Comparison of ENCODE assay signal across 8 cellular contexts in genomic region chr1:236685917-236686814, GRCh38. TPM values are rescaled to one million over a fixed set of nuclear protein-coding genes. Genes with fewer than 3 reads are reported as not detected.
DNase-seq lines count a peak whose midpoint lies in the region; ATAC-seq, FAIRE-seq and TF ChIP-seq lines count a peak whose summit lies in the region.

Gene ACTN2, plus strand, starts transcription at chr1:236686499. Its CDS starts 175 bp downstream, at chr1:236686674.

- TF ChIP-seq EP300 in HepG2 (IDR thresholded peaks at IDR 0.05; ENCODE audit: low read depth in 2 of 2, low read length in 2 of 2), result no peak
- TF ChIP-seq EP300 in HepG2 (CRISPR knock-in tag; IDR thresholded peaks at IDR 0.05; ENCODE audit: borderline replicate concordance), result no peak
- TF ChIP-seq EP300 in K562 (IDR thresholded peaks at IDR 0.05; ENCODE audit: low read length), result no peak

- FAIRE-seq in HepG2 (lab: Jason Lieb, UNC) (no peak), K562 (lab: Jason Lieb, UNC) (no peak)

- in situ Hi-C loops in HepG2 (cut with HindIII; ENCODE audit: extremely low pct_ligation_motif_present, low pct_unique_long_range_greater_than_20kb) (no loop called here), K562 (cut with MboI) (no loop called here)

- H3K27me3 Mint-ChIP-seq in T-helper 2 cell treated with Interferon-gamma antibody and Interleukin-4, amounts not matched to agents 5 μg/mL and 100 μg/mL, for 36 hours (ENCODE audit: low read depth), result peaks cover 55% of the 10 kb centered on the region

- no peak for TF ChIP-seq POLR2A in HepG2 (IDR thresholded peaks at IDR 0.05; ENCODE audit: insufficient read depth in 1 of 2, low read depth in 2 of 2, low read length in 2 of 2)
- no peak for TF ChIP-seq POLR2A in K562 (conservative IDR thresholded peaks at IDR 0.05)

- BruUV-seq in HepG2 (replicated peaks; lab: Mats Ljungman, UMichigan) (no TSS peak), K562 (replicated peaks; lab: Mats Ljungman, UMichigan) (no TSS peak)

- H3K36me3 ChIP-seq in liver (ENCODE audit: control insufficient read depth in 4 of 4, insufficient read depth in 3 of 4, low read depth in 1 of 4, low read length in 3 of 4) (no peaks in the 10 kb centered on the region), HepG2 (replicated peaks in 1 of 2; ENCODE audit: control insufficient read depth in 1 of 2, insufficient read depth in 2 of 2, low read length in 2 of 2) (no peaks in the 10 kb centered on the region), K562 (ENCODE audit: control insufficient read depth, insufficient read depth, low read length) (no peaks in the 10 kb centered on the region)

- ATAC-seq in HepG2, result no peak
- ATAC-seq in HG03460 (IDR thresholded peaks at IDR 0.05; ENCODE audit: unreplicated experiment), result peak; percentile 79
- ATAC-seq in K562, result peak; percentile 98

- CTCF ChIA-PET in HepG2 (lab: Yijun Ruan, JAX; ENCODE audit: low intra/inter-chr PET ratio, low total read pairs) (no interaction called here), K562 (lab: Yijun Ruan, JAX; ENCODE audit: low intra/inter-chr PET ratio) (no interaction called here)

- no peaks in the 10 kb centered on the region for H3K9me1 ChIP-seq in K562 (ENCODE audit: control insufficient read depth, insufficient read depth, low read length)

- H3K79me2 ChIP-seq in HepG2 (ENCODE audit: insufficient read depth, low read length) (no peaks in the 10 kb centered on the region), K562 (ENCODE audit: control insufficient read depth, insufficient read depth, low read length) (no peaks in the 10 kb centered on the region)

- peak within 1 kb of the TSS; percentile 71 for H3K4me3 Mint-ChIP-seq in T-helper 2 cell treated with Interferon-gamma antibody and Interleukin-4, amounts not matched to agents 5 μg/mL and 100 μg/mL, for 36 hours

- no peaks in the 10 kb centered on the region for H3K9me3 Mint-ChIP-seq in T-helper 2 cell treated with Interferon-gamma antibody and Interleukin-4, amounts not matched to agents 5 μg/mL and 100 μg/mL, for 36 hours

- POLR2A ChIA-PET in HepG2 (lab: Yijun Ruan, JAX), result no interaction called here
- POLR2A ChIA-PET in K562 (lab: Yijun Ruan, JAX), result interaction anchor here (0.8 kb wide), 1 partner anchor 10 kb away, joined by 3 read pairs; no protein-coding TSS in a partner anchor

- H3K9ac ChIP-seq in liver (ENCODE audit: low read depth in 1 of 2, low read length in 2 of 2) (no peak within 1 kb of the TSS), HepG2 (ENCODE audit: insufficient read depth, low read depth, low read length) (no peak within 1 kb of the TSS), K562 (ENCODE audit: insufficient read depth in 1 of 2, low read depth in 2 of 2, low read length in 2 of 2) (peak within 1 kb of the TSS; percentile 24 to 86)

- H3K4me3 ChIP-seq in liver (ENCODE audit: low read depth in 1 of 3, low read length in 3 of 3) (peak within 1 kb of the TSS in 2 of 3 donors; percentile 14 to 55), HepG2 (replicated peaks in 1 of 3; ENCODE audit: insufficient read depth in 1 of 3, low read depth in 2 of 3, low read length in 3 of 3) (no peak within 1 kb of the TSS), K562 (peak within 1 kb of the TSS; percentile 43)

- H2AFZ ChIP-seq in HepG2 (ENCODE audit: low read length) (no peak within 1 kb of the TSS), K562 (ENCODE audit: low read depth, low read length) (peak within 1 kb of the TSS; percentile 86)

- TF ChIP-seq RAD21 in liver (IDR thresholded peaks at IDR 0.05) (no peak), HepG2 (CRISPR knock-in tag; IDR thresholded peaks at IDR 0.05) (no peak), K562 (CRISPR knock-in tag; conservative IDR thresholded peaks at IDR 0.05 in 1 of 2, IDR thresholded peaks at IDR 0.05 in 1 of 2) (no peak)

- H3K27me3 ChIP-seq in liver (ENCODE audit: control insufficient read depth in 4 of 4, insufficient read depth in 4 of 4, low read length in 3 of 4) (peaks cover 0 to 12% (median 5%) of the 10 kb centered on the region in 4 donors), HepG2 (ENCODE audit: control insufficient read depth in 1 of 2, insufficient read depth in 2 of 2, low read length in 2 of 2) (peaks cover 0 to 19% of the 10 kb centered on the region in 2 experiments; a peak in 2 of 5 replicates), K562 (ENCODE audit: control insufficient read depth in 2 of 2, insufficient read depth in 2 of 2, low read length in 2 of 2) (peaks cover 13 to 17% of the 10 kb centered on the region in 2 experiments)

- DNase-seq in HepG2 (ENCODE audit: low spot score) (no peak), K562 (ENCODE audit: extremely low read depth in 1 of 4, low spot score in 3 of 4) (peak; percentile 84 to 98 (median 94)), iPS-NIHi7 (ENCODE audit: extremely low spot score) (peak; percentile 85), NCI-H128 (lab: John Stamatoyannopoulos, UW; ENCODE audit: unreplicated experiment) (no peak)
- peak; percentile 30 for DNase-seq in T-helper 2 cell treated with Interferon-gamma antibody and Interleukin-4, amounts not matched to agents 5 μg/mL and 100 μg/mL, for 36 hours (ENCODE audit: low spot score)
- DNase-seq in stimulated activated CD4-positive, alpha-beta T cell treated with anti-CD3 and anti-CD28 coated beads, Interleukin-12 subunit alpha, Interleukin-12 subunit beta, amount 100 ng/mL, for 4 hours, result peak; percentile 54

- no peak within 1 kb of the TSS for H3K4me2 ChIP-seq in HepG2 (ENCODE audit: low read depth, low read length)
- peak within 1 kb of the TSS; percentile 71 for H3K4me2 ChIP-seq in K562 (ENCODE audit: insufficient read depth, low read length)

- no peak for TF ChIP-seq CTCF in liver (IDR thresholded peaks at IDR 0.05; ENCODE audit: low read depth, low read length, missing input control)
- no peak for TF ChIP-seq CTCF in HepG2 (CRISPR knock-in tag; IDR thresholded peaks at IDR 0.05)
- no peak for TF ChIP-seq CTCF in K562 (IDR thresholded peaks at IDR 0.05 in 2 of 3, conservative IDR thresholded peaks at IDR 0.05 in 1 of 3; ENCODE audit: insufficient read depth in 2 of 3, low read depth in 1 of 3, low read length in 3 of 3)

- H3K36me3 Mint-ChIP-seq in T-helper 2 cell treated with Interferon-gamma antibody and Interleukin-4, amounts not matched to agents 5 μg/mL and 100 μg/mL, for 36 hours (ENCODE audit: low read depth), result no peaks in the 10 kb centered on the region

- peaks cover 0 to 3% (median 0%) of the 10 kb centered on the region in 4 donors for H3K9me3 ChIP-seq in liver (ENCODE audit: control insufficient read depth in 4 of 4, low read length in 3 of 4)
- no peaks in the 10 kb centered on the region for H3K9me3 ChIP-seq in HepG2 (ENCODE audit: low read length)
- no peaks in the 10 kb centered on the region for H3K9me3 ChIP-seq in K562 (replicated peaks; ENCODE audit: control insufficient read depth, insufficient read depth, low read depth, low read length)

- H4K20me1 ChIP-seq in HepG2 (ENCODE audit: insufficient read depth, low read length), result no peaks in the 10 kb centered on the region
- no peaks in the 10 kb centered on the region for H4K20me1 ChIP-seq in K562 (replicated peaks; ENCODE audit: control insufficient read depth, insufficient read depth, low read length)

- no peak within 1 kb of the TSS for H3K27ac Mint-ChIP-seq in T-helper 2 cell treated with Interferon-gamma antibody and Interleukin-4, amounts not matched to agents 5 μg/mL and 100 μg/mL, for 36 hours

- intact Hi-C loops in HepG2 (cut with micrococcal nuclease; ENCODE audit: unreplicated experiment), result no loop called here
- intact Hi-C loops in K562 (cut with micrococcal nuclease), result no loop called here

- H3K27ac ChIP-seq in liver (ENCODE audit: low read depth in 1 of 2, low read length in 2 of 2) (no peak within 1 kb of the TSS), HepG2 (ENCODE audit: extremely low read length, insufficient read depth, low read length) (no peak within 1 kb of the TSS), K562 (ENCODE audit: extremely low read depth, low read depth, low read length) (no peak within 1 kb of the TSS)

- H3K4me1 ChIP-seq in liver (ENCODE audit: control insufficient read depth in 4 of 4, insufficient read depth in 4 of 4, low read length in 3 of 4) (peaks cover 0 to 9% (median 5%) of the 10 kb centered on the region in 4 donors), HepG2 (ENCODE audit: insufficient read depth, low read length) (no peaks in the 10 kb centered on the region), K562 (replicated peaks in 1 of 2; ENCODE audit: control insufficient read depth in 2 of 2, insufficient read depth in 2 of 2, low read length in 2 of 2) (peaks cover 11 to 12% of the 10 kb centered on the region in 2 experiments)

- WGBS in liver, result 10% methylated on average over 93 of the region's 93 CpGs
- 68% methylated on average over 40 of the region's 93 CpGs for WGBS in HepG2 (ENCODE audit: low lambda C conversion rate)
- WGBS in K562 (ENCODE audit: insufficient coverage, low coverage, missing lambda C conversion rate), result 8% methylated on average over 36 of the region's 93 CpGs

- peaks cover 9% of the 10 kb centered on the region for H3K4me1 Mint-ChIP-seq in T-helper 2 cell treated with Interferon-gamma antibody and Interleukin-4, amounts not matched to agents 5 μg/mL and 100 μg/mL, for 36 hours (ENCODE audit: low read depth)

RNA-seq across cellular contexts. Expression of gene ACTN2, which starts in this region (rescaled TPM):
- total RNA-seq in liver (under 1 TPM; 0.08 to 0.19 TPM), HepG2 (2016; rRNA removed; fragmentation: Illumina TruSeq; extraction: Trizol) (0.04 and 0.25 TPM in 2 replicates), K562 (2014; rRNA removed) (0.27 and 0.37 TPM in 2 replicates), K562 (2014; rRNA removed; fragmentation: Illumina TruSeq; extraction: Trizol) (0.32 and 0.40 TPM in 2 replicates), K562 (2015; rRNA removed; fragmentation: Illumina TruSeq; extraction: Trizol) (0.34 and 0.94 TPM in 2 replicates), K562 (2021) (0.31 and 0.93 TPM in 2 replicates)
- polyA plus RNA-seq in liver (under 1 TPM; 0.10 to 0.81 TPM), HepG2 (2011; rRNA removed) (0.05 and 0.13 TPM in 2 replicates), K562 (2011; rRNA removed) (0.42 TPM in 2 replicates), K562 (2014; fragmentation: Illumina TruSeq; extraction: Trizol) (0.54 and 0.90 TPM in 2 replicates), K562 (2014; fragmentation: Nextera tagmentation; extraction: Ambion mirVana) (under 1 TPM; 0.18 to 0.20 TPM), K562 (2014; rRNA removed) (0.76 and 0.94 TPM in 2 replicates)
- 0.35 TPM in 1 of 2 replicates, not detected in the other for total RNA-seq in HepG2 (2016; cell fraction: cytosol; rRNA removed; fragmentation: Illumina TruSeq; extraction: Trizol; ENCODE audit: low read depth)
- total RNA-seq in HepG2 (2016; cell fraction: insoluble cytoplasmic fraction; rRNA removed; fragmentation: Illumina TruSeq; extraction: Trizol), result 0.04 and 0.24 TPM in 2 replicates
- 0.12 and 0.21 TPM in 2 replicates for total RNA-seq in HepG2 (2016; cell fraction: membrane; rRNA removed; fragmentation: Illumina TruSeq; extraction: Trizol)
- 0.06 TPM in 1 of 2 replicates, not detected in the other for total RNA-seq in HepG2 (2016; cell fraction: nucleus; rRNA removed; fragmentation: Illumina TruSeq; extraction: Trizol)
- 0.15 TPM in 2 replicates for polyA plus RNA-seq in HepG2 (2011; cell fraction: cytosol; rRNA removed)
- polyA plus RNA-seq in HepG2 (2011; cell fraction: nucleus; rRNA removed), result 0.05 and 0.37 TPM in 2 replicates
- polyA plus RNA-seq in HepG2 (2012), result 0.17 and 0.34 TPM in 2 replicates
- 0.16 and 0.25 TPM in 2 replicates for polyA plus RNA-seq in HepG2 (2016; cell fraction: cytosol; fragmentation: Illumina TruSeq; extraction: Trizol; ENCODE audit: low read depth)
- polyA plus RNA-seq in HepG2 (2016; cell fraction: insoluble cytoplasmic fraction; fragmentation: Illumina TruSeq; extraction: Trizol; ENCODE audit: low read depth), result 0.10 TPM in 1 of 2 replicates, not detected in the other
- polyA plus RNA-seq in HepG2 (2016; cell fraction: membrane; fragmentation: Illumina TruSeq; extraction: Trizol; ENCODE audit: low read depth), result 0.16 and 0.20 TPM in 2 replicates
- 0.15 and 0.20 TPM in 2 replicates for polyA plus RNA-seq in HepG2 (2016; cell fraction: nucleus; fragmentation: Illumina TruSeq; extraction: Trizol; ENCODE audit: insufficient read depth, low read depth)
- polyA minus RNA-seq in HepG2 (2011; rRNA and poly(A)+ RNA removed; ENCODE audit: low replicate concordance), result 0.24 TPM in 1 of 2 replicates, not detected in the other
- not detected in 2 replicates for polyA minus RNA-seq in HepG2 (2011; cell fraction: cytosol; rRNA and poly(A)+ RNA removed)
- not detected in 2 replicates for polyA minus RNA-seq in HepG2 (2011; cell fraction: nucleus; rRNA and poly(A)+ RNA removed)
- 2.2 and 2.6 TPM in 2 replicates for total RNA-seq in K562 (2011; cell fraction: chromatin; rRNA removed; ENCODE audit: low replicate concordance)
- total RNA-seq in K562 (2011; cell fraction: nucleolus; rRNA removed), result 0.39 and 0.67 TPM in 2 replicates
- 0.84 and 1.8 TPM in 2 replicates for total RNA-seq in K562 (2011; cell fraction: nucleoplasm; rRNA removed)
- 0.24 and 0.54 TPM in 2 replicates for polyA plus RNA-seq in K562 (2011; cell fraction: cytosol; rRNA removed)
- 1.6 and 3.1 TPM in 2 replicates for polyA plus RNA-seq in K562 (2011; cell fraction: nucleus; rRNA removed)
- polyA plus RNA-seq in K562 (2012), result 0.37 and 0.48 TPM in 2 replicates
- 0.53 and 1.1 TPM in 2 replicates for polyA minus RNA-seq in K562 (2011; rRNA and poly(A)+ RNA removed)
- not detected in 2 replicates for polyA minus RNA-seq in K562 (2011; cell fraction: cytosol; rRNA and poly(A)+ RNA removed)
- 0.67 and 2.3 TPM in 2 replicates for polyA minus RNA-seq in K562 (2011; cell fraction: nucleus; rRNA and poly(A)+ RNA removed)

Comparison
In these comparisons a context has a peak if more than half of its experiments do, and no peak if none do; other contexts are left out.
1. H3K4me3 ChIP-seq: peak in liver (2 of 3) and K562 (single experiment); none in HepG2 (0 of 3).
2. H3K9ac ChIP-seq: peak in K562 (2 of 2); none in liver (0 of 2) and HepG2 (single experiment).
3. DNase-seq: peak in T-helper 2 cell treated with Interferon-gamma antibody and Interleukin-4, amounts not matched to agents 5 μg/mL and 100 μg/mL, for 36 hours (single experiment), K562 (4 of 4), iPS-NIHi7 (single experiment) and stimulated activated CD4-positive, alpha-beta T cell treated with anti-CD3 and anti-CD28 coated beads, Interleukin-12 subunit alpha, Interleukin-12 subunit beta, amount 100 ng/mL, for 4 hours (single experiment); none in HepG2 (single experiment) and NCI-H128 (single experiment).